In genomic region chr22:47647181-47647580, GRCh38 we compare ENCODE assay signal across 1 cellular context.
TF ChIP-seq lines count a peak whose summit lies in the region.

No MANE protein-coding gene starts in this region.

TF ChIP-seq in SK-N-SH treated with all-trans-retinoic acid at 6 μM for 48 hours, 23 proteins besides CTCF, POLR2A, EP300 and RAD21 (continued from another document):
- TF ChIP-seq, protein P1, sequence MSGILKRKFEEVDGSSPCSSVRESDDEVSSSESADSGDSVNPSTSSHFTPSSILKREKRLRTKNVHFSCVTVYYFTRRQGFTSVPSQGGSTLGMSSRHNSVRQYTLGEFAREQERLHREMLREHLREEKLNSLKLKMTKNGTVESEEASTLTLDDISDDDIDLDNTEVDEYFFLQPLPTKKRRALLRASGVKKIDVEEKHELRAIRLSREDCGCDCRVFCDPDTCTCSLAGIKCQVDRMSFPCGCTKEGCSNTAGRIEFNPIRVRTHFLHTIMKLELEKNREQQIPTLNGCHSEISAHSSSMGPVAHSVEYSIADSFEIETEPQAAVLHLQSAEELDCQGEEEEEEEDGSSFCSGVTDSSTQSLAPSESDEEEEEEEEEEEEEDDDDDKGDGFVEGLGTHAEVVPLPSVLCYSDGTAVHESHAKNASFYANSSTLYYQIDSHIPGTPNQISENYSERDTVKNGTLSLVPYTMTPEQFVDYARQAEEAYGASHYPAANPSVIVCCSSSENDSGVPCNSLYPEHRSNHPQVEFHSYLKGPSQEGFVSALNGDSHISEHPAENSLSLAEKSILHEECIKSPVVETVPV (CRISPR knock-in tag; IDR thresholded peaks at IDR 0.05): no peak
- TF ChIP-seq ISL1 (CRISPR knock-in tag; IDR thresholded peaks at IDR 0.05) (no peak), ZNF70 (CRISPR knock-in tag; IDR thresholded peaks at IDR 0.05) (no peak), SNAI2 (CRISPR knock-in tag; IDR thresholded peaks at IDR 0.05) (no peak), ARNTL (CRISPR knock-in tag; IDR thresholded peaks at IDR 0.05; ENCODE audit: borderline replicate concordance, low read depth) (no peak), TOX (CRISPR knock-in tag; IDR thresholded peaks at IDR 0.05; ENCODE audit: borderline replicate concordance) (no peak), ZFP30 (CRISPR knock-in tag; IDR thresholded peaks at IDR 0.05) (no peak)
- TF ChIP-seq, protein P2, sequence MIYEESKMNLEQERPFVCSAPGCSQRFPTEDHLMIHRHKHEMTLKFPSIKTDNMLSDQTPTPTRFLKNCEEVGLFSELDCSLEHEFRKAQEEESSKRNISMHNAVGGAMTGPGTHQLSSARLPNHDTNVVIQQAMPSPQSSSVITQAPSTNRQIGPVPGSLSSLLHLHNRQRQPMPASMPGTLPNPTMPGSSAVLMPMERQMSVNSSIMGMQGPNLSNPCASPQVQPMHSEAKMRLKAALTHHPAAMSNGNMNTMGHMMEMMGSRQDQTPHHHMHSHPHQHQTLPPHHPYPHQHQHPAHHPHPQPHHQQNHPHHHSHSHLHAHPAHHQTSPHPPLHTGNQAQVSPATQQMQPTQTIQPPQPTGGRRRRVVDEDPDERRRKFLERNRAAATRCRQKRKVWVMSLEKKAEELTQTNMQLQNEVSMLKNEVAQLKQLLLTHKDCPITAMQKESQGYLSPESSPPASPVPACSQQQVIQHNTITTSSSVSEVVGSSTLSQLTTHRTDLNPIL (CRISPR knock-in tag; IDR thresholded peaks at IDR 0.05; ENCODE audit: low read depth): no peak
- TF ChIP-seq, protein P3, sequence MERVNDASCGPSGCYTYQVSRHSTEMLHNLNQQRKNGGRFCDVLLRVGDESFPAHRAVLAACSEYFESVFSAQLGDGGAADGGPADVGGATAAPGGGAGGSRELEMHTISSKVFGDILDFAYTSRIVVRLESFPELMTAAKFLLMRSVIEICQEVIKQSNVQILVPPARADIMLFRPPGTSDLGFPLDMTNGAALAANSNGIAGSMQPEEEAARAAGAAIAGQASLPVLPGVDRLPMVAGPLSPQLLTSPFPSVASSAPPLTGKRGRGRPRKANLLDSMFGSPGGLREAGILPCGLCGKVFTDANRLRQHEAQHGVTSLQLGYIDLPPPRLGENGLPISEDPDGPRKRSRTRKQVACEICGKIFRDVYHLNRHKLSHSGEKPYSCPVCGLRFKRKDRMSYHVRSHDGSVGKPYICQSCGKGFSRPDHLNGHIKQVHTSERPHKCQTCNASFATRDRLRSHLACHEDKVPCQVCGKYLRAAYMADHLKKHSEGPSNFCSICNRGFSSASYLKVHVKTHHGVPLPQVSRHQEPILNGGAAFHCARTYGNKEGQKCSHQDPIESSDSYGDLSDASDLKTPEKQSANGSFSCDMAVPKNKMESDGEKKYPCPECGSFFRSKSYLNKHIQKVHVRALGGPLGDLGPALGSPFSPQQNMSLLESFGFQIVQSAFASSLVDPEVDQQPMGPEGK (CRISPR knock-in tag; IDR thresholded peaks at IDR 0.05; ENCODE audit: borderline replicate concordance): no peak
